13 cellular contexts compared by ENCODE assay signal in the genomic region with DNA sequence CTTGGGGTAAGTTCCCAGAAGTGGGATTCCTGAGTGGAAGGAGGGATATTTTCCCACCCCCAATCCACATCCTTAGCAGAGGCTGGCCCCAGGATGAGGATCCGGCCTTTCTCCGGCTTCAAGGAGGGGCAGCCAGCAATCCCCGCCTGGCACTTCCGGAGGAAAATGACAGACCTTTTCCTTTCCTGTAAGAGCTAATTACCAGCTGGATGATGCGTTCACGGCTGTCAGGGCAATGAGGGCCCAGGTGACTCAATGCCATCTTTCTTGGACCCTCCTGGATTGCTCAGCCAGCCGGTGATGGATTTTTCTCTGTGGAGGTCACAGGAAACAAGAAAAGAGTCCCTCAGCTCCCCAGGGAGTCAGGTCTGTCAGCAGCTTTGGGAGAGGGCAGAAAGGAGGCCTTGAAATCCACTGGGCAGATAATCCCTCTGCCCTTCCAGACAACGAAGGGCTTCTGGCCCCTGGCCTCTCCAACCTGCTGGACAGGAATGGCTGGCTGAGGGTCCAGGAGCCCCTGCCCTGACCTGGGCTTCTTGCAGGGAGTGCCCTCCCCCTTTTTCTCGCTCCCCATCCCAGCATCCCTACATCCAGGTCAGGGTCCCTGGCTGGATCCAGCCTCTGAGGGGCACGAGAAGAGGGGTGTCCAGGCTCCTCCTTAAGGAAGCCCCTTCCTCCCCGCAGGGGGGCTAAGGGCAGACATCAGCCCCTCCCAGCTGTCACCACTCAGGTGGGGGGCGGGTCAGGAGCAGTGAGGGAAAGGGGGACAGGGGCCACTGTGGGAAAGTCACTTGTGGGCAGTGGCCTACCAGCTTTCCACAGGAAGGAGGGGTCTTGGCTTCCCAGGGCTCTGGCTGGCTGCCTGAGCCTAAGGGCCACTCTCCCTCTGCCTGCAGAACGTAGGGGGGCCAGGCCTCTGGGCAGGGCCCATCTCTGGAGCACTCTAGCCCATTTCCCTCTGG. TPM values are rescaled to one million over a fixed set of nuclear protein-coding genes. Genes with fewer than 3 reads are reported as not detected.
A peak's percentile ranks its signal among the peaks of the same experiment; 100 is the strongest.
DNase-seq lines count a peak whose midpoint lies in the region; ATAC-seq and TF ChIP-seq lines count a peak whose summit lies in the region.
"Had no signal": no experiment of that assay in that cellular context is flagged by ENCODE, and none has a peak within 500 bp of the region (broad histone marks: within the 10 kb centered on the region; RNA-seq: fewer than 3 reads in every experiment).

No MANE protein-coding gene starts in this region.

- H2AFZ ChIP-seq in PC-3 (ENCODE audit: low read length): no peak overlapping the region

- no peak overlapping the region for H3K4me3 ChIP-seq in PC-3 (ENCODE audit: low read length)

- H3K9me2 ChIP-seq in PC-3 (replicated peaks; ENCODE audit: low read length): no peaks in the 10 kb centered on the region

- TF ChIP-seq CTCF in PC-3 (conservative IDR thresholded peaks at IDR 0.05; ENCODE audit: low read depth, low read length): no peak

- no peaks in the 10 kb centered on the region for H4K20me1 ChIP-seq in PC-3 (ENCODE audit: low read length)

- CTCF ChIA-PET in PC-3 (lab: Charles Lee): interaction anchor here (0.6 kb wide), 1 partner anchor 93 kb away, joined by 5 read pairs; no protein-coding TSS in a partner anchor
- CTCF ChIA-PET in HEK293T (lab: Yijun Ruan, JAX): no interaction called here

- no peaks in the 10 kb centered on the region for H3K79me2 ChIP-seq in PC-3 (ENCODE audit: low read length)

- no peak overlapping the region for H3K4me2 ChIP-seq in PC-3 (ENCODE audit: low read length)

- no peaks in the 10 kb centered on the region for H3F3A ChIP-seq in PC-3 (ENCODE audit: low read length, unreplicated experiment)

- POLR2A ChIA-PET in PC-3 (lab: Charles Lee; ENCODE audit: unreplicated experiment): interaction anchor here (0.6 kb wide), 1 partner anchor 110 kb away, joined by 3 read pairs; no protein-coding TSS in a partner anchor
- POLR2A ChIA-PET in HEK293T (lab: Yijun Ruan, JAX): no interaction called here

- H3K27me3 ChIP-seq in PC-3 (ENCODE audit: low read length): no peaks in the 10 kb centered on the region

- ATAC-seq in PC-3: peak; percentile 27; the same call in 1 of the 2 replicates

- intact Hi-C loops in PC-3 (cut with micrococcal nuclease): no loop called here

- peak; percentile 51 for DNase-seq in NCI-H82 (lab: John Stamatoyannopoulos, UW)
- DNase-seq in NCI-H82 treated with DMSO at 0.1 percent for 48 hours (lab: John Stamatoyannopoulos, UW; ENCODE audit: unreplicated experiment): no peak
- peak; percentile 23 for DNase-seq in PC-3
- DNase-seq in glomerular endothelial cell (ENCODE audit: extremely low read depth, low read depth, low spot score): peak; percentile 68
- DNase-seq in pulmonary artery endothelial cell (ENCODE audit: low read depth, low spot score): peak; percentile 83
- DNase-seq in HEK293T (ENCODE audit: extremely low spot score): no peak
- DNase-seq in hypothalamus (lab: John Stamatoyannopoulos, UW): no peak
- no peak for DNase-seq in activated CD4-positive, CD25-positive, alpha-beta regulatory T cell (lab: John Stamatoyannopoulos, UW)
- DNase-seq: ACHN; activated B cell treated with CpG ODN at 0.5 μM for 24 hours; activated naive CD4-positive, alpha-beta T cell; endodermal cell; immature natural killer cell had no signal

- BruUV-seq in PC-3 (replicated peaks; lab: Mats Ljungman, UMichigan): no TSS peak

- H3K27ac ChIP-seq in PC-3 (ENCODE audit: low read length): no peak overlapping the region

- peaks cover 17% of the 10 kb centered on the region; the same call in 1 of the 2 replicates for H3K4me1 ChIP-seq in PC-3 (ENCODE audit: insufficient read depth, low read length)

- H3K9ac ChIP-seq in PC-3 (ENCODE audit: low read length): no peak overlapping the region

- H3K9me3 ChIP-seq in PC-3 (ENCODE audit: low read length): no peaks in the 10 kb centered on the region

- no peaks in the 10 kb centered on the region for H3K36me3 ChIP-seq in PC-3 (ENCODE audit: low read depth, low read length)

TF ChIP-seq in HEK293T, 16 proteins besides CTCF, POLR2A, EP300 and RAD21:
- no peak for TF ChIP-seq L3MBTL2 (conservative IDR thresholded peaks at IDR 0.05)
- no peak for TF ChIP-seq FOXM1 (IDR thresholded peaks at IDR 0.05; ENCODE audit: borderline replicate concordance)
- no peak for TF ChIP-seq LEF1 (IDR thresholded peaks at IDR 0.05; ENCODE audit: borderline replicate concordance)
- no peak for TF ChIP-seq ELF4 (IDR thresholded peaks at IDR 0.05)
- no peak for TF ChIP-seq NFRKB (IDR thresholded peaks at IDR 0.05)
- no peak for TF ChIP-seq ZNF384 (IDR thresholded peaks at IDR 0.05)

RNA-seq across cellular contexts. Expression of gene CCDC85C, which starts 16.1 kb away (rescaled TPM):
- 36.4 and 44.6 TPM in 2 replicates for total RNA-seq in PC-3 (2014; rRNA removed)
- 9.7 and 18.6 TPM in 2 replicates for total RNA-seq in glomerular endothelial cell
- total RNA-seq in pulmonary artery endothelial cell: 15.0 and 16.5 TPM in 2 replicates

RNA-seq across cellular contexts. Expression of gene HHIPL1, which starts 24.8 kb away (rescaled TPM):
- 0.84 and 0.92 TPM in 2 replicates for total RNA-seq in PC-3 (2014; rRNA removed)
- total RNA-seq in glomerular endothelial cell: 2.6 and 4.3 TPM in 2 replicates
- total RNA-seq in pulmonary artery endothelial cell: 2.2 and 4.3 TPM in 2 replicates
- total RNA-seq: activated B cell treated with CpG ODN at 0.5 μM for 24 hours had no signal

Comparison
In these comparisons a context has a peak if more than half of its experiments do, and no peak if none do; other contexts are left out.
1. DNase-seq: peak in NCI-H82 (single experiment), PC-3 (single experiment), glomerular endothelial cell (single experiment) and pulmonary artery endothelial cell (single experiment); none in NCI-H82 treated with DMSO at 0.1 percent for 48 hours (single experiment), HEK293T (single experiment), hypothalamus (0 of 51) and activated CD4-positive, CD25-positive, alpha-beta regulatory T cell (0 of 4).